Comparison of ENCODE assay signal across 28 cellular contexts in the genomic region with DNA sequence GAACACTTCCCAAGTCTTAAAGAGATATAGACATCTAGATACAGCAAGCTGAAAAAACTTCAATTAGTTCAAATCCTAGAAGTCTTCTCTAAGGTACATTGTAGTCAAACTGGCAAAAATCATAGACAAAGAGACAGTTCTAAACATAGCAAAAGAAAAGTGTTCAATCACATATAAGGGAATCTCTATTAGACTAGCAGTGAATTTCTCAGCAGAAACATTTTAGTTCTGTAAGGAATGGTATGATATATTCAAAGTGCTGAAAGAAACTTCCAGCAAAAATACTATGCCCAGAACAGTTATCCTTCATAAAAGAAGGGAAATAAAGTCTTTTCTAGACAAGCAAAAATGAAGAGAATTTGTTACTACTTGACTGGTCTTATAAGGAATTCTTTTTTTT.
"Had no signal": no experiment of that assay in that cellular context is flagged by ENCODE, and none has a peak within 500 bp of the region (broad histone marks: within the 10 kb centered on the region; RNA-seq: fewer than 3 reads in every experiment).

No MANE protein-coding gene starts in this region.

- DNase-seq: colonic mucosa; cortex of kidney; dermis blood vessel endothelial cell; dorsolateral prefrontal cortex; effector CD4-positive, alpha-beta T cell; effector CD8-positive, alpha-beta T cell; effector memory CD4-positive, alpha-beta T cell; effector memory CD8-positive, alpha-beta T cell; endodermal cell; erythroblast; esophagus squamous epithelium; foreskin fibroblast; foreskin keratinocyte; foreskin melanocyte; gastrocnemius medialis; glutamatergic neuron; head of caudate nucleus; heart left ventricle; heart right ventricle had no signal

- H3K27me3 ChIP-seq: colonic mucosa, dorsolateral prefrontal cortex, esophagus muscularis mucosa, esophagus squamous epithelium, foreskin keratinocyte, gastrocnemius medialis, gastroesophageal sphincter, heart left ventricle, heart right ventricle had no signal

- FAIRE-seq: colon, endometrium, endothelial cell of umbilical vein, frontal cortex had no signal

- H3K36me3 ChIP-seq: colonic mucosa, esophagus muscularis mucosa, esophagus squamous epithelium, gastrocnemius medialis, gastroesophageal sphincter, heart left ventricle, heart right ventricle had no signal

- ATAC-seq: effector memory CD8-positive, alpha-beta T cell; esophagus mucosa; foreskin keratinocyte; gastrocnemius medialis; gastroesophageal sphincter; heart left ventricle; heart right ventricle had no signal

- H3K9me3 ChIP-seq: colonic mucosa had no signal

- H3K4me1 ChIP-seq: colonic mucosa, esophagus muscularis mucosa, esophagus squamous epithelium, foreskin keratinocyte, gastrocnemius medialis, gastroesophageal sphincter, heart left ventricle, heart right ventricle had no signal

- H3K4me3 ChIP-seq: colonic mucosa, coronary artery, dorsolateral prefrontal cortex, esophagus muscularis mucosa, esophagus squamous epithelium, gastrocnemius medialis, gastroesophageal sphincter, heart left ventricle, heart right ventricle had no signal

- H3K27ac ChIP-seq: colonic mucosa, coronary artery, dorsolateral prefrontal cortex, epithelial cell of prostate, esophagus muscularis mucosa, esophagus squamous epithelium, foreskin keratinocyte, gastrocnemius medialis, gastroesophageal sphincter, heart left ventricle, heart right ventricle had no signal
